8 cellular contexts compared by ENCODE assay signal in the genomic region with DNA sequence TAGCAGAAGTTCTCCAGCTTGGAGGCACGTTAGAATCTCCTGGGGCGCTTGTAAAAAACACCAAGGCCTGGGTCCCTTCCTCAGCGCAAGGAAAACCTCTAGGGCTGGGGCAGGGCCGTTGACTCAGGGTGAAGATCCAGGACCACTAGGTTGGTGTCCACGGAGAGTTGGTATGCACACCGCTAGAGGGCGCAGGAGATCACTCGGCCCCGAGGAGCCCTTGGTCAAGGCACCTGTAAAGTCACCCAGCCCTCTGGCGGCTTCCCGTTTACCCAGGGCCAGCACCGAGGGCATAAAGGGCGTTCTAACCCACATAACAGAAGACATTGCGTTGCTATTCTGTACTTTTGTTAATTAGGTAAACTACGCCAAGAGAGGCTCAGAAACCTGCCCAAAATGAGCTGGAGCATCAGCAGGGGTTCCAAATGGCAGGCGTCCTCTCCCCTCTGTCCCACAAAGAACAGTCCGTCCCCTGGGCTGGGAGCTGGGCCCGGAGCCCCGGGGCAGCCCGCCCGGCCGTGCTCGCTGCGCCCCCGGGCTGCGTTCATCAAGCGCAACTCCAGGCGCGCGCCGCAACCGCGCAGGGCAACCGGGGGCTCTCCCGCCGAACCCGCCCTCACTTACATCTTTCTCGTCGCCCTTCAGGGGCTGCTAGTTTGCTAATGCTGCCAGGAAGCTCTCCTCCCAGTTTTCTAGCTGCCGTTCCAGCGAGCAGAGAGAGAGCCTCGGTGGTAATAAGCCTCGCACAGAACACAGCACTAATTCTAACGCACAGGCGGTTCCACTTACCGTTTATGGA.
DNase-seq lines count a peak whose midpoint lies in the region; ATAC-seq and TF ChIP-seq lines count a peak whose summit lies in the region.

No MANE protein-coding gene starts in this region.

- H3K4me1 ChIP-seq in ascending aorta: no peaks in the 10 kb centered on the region

- H3K4me3 ChIP-seq in ascending aorta: no peak overlapping the region

- no peak overlapping the region for H3K4me3 Mint-ChIP-seq in T-helper 17 cell

- H3K36me3 Mint-ChIP-seq in T-helper 17 cell (ENCODE audit: low read depth): no peaks in the 10 kb centered on the region

- no peak overlapping the region for H3K27ac ChIP-seq in ascending aorta

- ATAC-seq in HG02852 (IDR thresholded peaks at IDR 0.05; ENCODE audit: unreplicated experiment) (peak; percentile 68), T-helper 17 cell (no peak)

- intact Hi-C loops in ascending aorta (cut with DNase I): loop anchor here (5.0 kb wide), 1 partner anchor 385 kb away; no protein-coding TSS in a partner anchor

- H3K27ac Mint-ChIP-seq in T-helper 17 cell: no peak overlapping the region

- no peaks in the 10 kb centered on the region for H3K36me3 ChIP-seq in ascending aorta

- no peaks in the 10 kb centered on the region for H3K27me3 ChIP-seq in ascending aorta

- peaks cover 45% of the 10 kb centered on the region for H3K27me3 Mint-ChIP-seq in T-helper 17 cell

- peak in 2 of 3 experiments; percentile 34 to 48 for TF ChIP-seq CTCF in ascending aorta (IDR thresholded peaks at IDR 0.05)

- H3K9me3 ChIP-seq in ascending aorta (no peaks in the 10 kb centered on the region), T-helper 17 cell (ENCODE audit: control insufficient read depth, low read length, poor library complexity, severe bottlenecking) (no peaks in the 10 kb centered on the region)

- DNase-seq in activated CD4-positive, alpha-beta T cell treated with anti-CD3 and anti-CD28 coated beads for 48 hours: peak; percentile 75
- DNase-seq in activated CD4-positive, alpha-beta T cell treated with anti-CD3 and anti-CD28 coated beads, Interleukin-2, amount 50 U/mL, for 4 hours: no peak
- DNase-seq in NCI-H748 (lab: John Stamatoyannopoulos, UW; ENCODE audit: unreplicated experiment): peak; percentile 65
- DNase-seq in ascending aorta (ENCODE audit: low spot score in 2 of 2): no peak
- peak; percentile 27 for DNase-seq in iris pigment epithelial cell (ENCODE audit: low read depth)
- peak; percentile 5 for DNase-seq in stimulated activated CD8-positive, alpha-beta memory T cell treated with anti-CD3 and anti-CD28 coated beads, Interleukin-7, amount 100 ng/mL, for 24 hours (ENCODE audit: low read depth)
- no peak for DNase-seq in T-helper 17 cell

- H3K4me1 Mint-ChIP-seq in T-helper 17 cell: peaks cover 2% of the 10 kb centered on the region

Comparison
In these comparisons a context has a peak if more than half of its experiments do, and no peak if none do; other contexts are left out.
1. DNase-seq: peak in activated CD4-positive, alpha-beta T cell treated with anti-CD3 and anti-CD28 coated beads for 48 hours (single experiment), NCI-H748 (single experiment), iris pigment epithelial cell (single experiment) and stimulated activated CD8-positive, alpha-beta memory T cell treated with anti-CD3 and anti-CD28 coated beads, Interleukin-7, amount 100 ng/mL, for 24 hours (single experiment); none in activated CD4-positive, alpha-beta T cell treated with anti-CD3 and anti-CD28 coated beads, Interleukin-2, amount 50 U/mL, for 4 hours (0 of 2), ascending aorta (0 of 2) and T-helper 17 cell (0 of 3).